In genomic region chr19:11154683-11155047, GRCh38 we compare ENCODE assay signal across 10 cellular contexts. TPM values are rescaled to one million over a fixed set of nuclear protein-coding genes. Genes with fewer than 3 reads are reported as not detected.
DNase-seq lines count a peak whose midpoint lies in the region; ATAC-seq and TF ChIP-seq lines count a peak whose summit lies in the region.
"Had no signal": no experiment of that assay in that cellular context is flagged by ENCODE, and none has a peak within 500 bp of the region (broad histone marks: within the 10 kb centered on the region; RNA-seq: fewer than 3 reads in every experiment).

No MANE protein-coding gene starts in this region.

- H3K27me3 Mint-ChIP-seq in activated T-helper 17 cell treated with anti-CD3 and anti-CD28 coated beads, Interleukin-2, amount 50 U/mL, for 72 hours: no peaks in the 10 kb centered on the region
- peaks cover 0 to 4% (median 2%) of the 10 kb centered on the region in 3 donors for H3K27me3 Mint-ChIP-seq in immature natural killer cell (ENCODE audit: low read depth in 3 of 3)

- H3K36me3 ChIP-seq in HEK293 (ENCODE audit: control insufficient read depth in 2 of 2, insufficient read depth in 1 of 2, low read length in 2 of 2): peaks cover 0 to 20% of the 10 kb centered on the region in 2 experiments; a peak in 2 of 3 replicates
- H3K36me3 ChIP-seq: left ventricle myocardium inferior had no signal

- H3K4me3 ChIP-seq in AG04450 (ENCODE audit: low read depth, low read length) (peak overlapping the region; percentile 92), HEK293 (ENCODE audit: low read depth, low read length) (peak overlapping the region; percentile 66)

- peak overlapping the region; percentile 76 for H3K27ac Mint-ChIP-seq in activated T-helper 17 cell treated with anti-CD3 and anti-CD28 coated beads, Interleukin-2, amount 50 U/mL, for 72 hours
- peak overlapping the region in 3 of 6 donors; percentile 31 to 41 (median 31) for H3K27ac Mint-ChIP-seq in immature natural killer cell

- H3K4me1 ChIP-seq in HEK293 (ENCODE audit: control insufficient read depth, insufficient read depth, low read length): no peaks in the 10 kb centered on the region; the same call in 1 of the 2 replicates

- H3K36me3 Mint-ChIP-seq in activated T-helper 17 cell treated with anti-CD3 and anti-CD28 coated beads, Interleukin-2, amount 50 U/mL, for 72 hours (ENCODE audit: low read depth): peaks cover 6% of the 10 kb centered on the region
- H3K36me3 Mint-ChIP-seq in immature natural killer cell: no peaks in the 10 kb centered on the region

- TF ChIP-seq CTCF in AG04450 (IDR thresholded peaks at IDR 0.05; ENCODE audit: low read depth, low read length): no peak
- TF ChIP-seq CTCF in HEK293 (tag by site-specific recombination; IDR thresholded peaks at IDR 0.05): no peak

- peak overlapping the region; percentile 85 for H3K4me3 Mint-ChIP-seq in activated T-helper 17 cell treated with anti-CD3 and anti-CD28 coated beads, Interleukin-2, amount 50 U/mL, for 72 hours
- peak overlapping the region; percentile 67 to 90 (median 76) for H3K4me3 Mint-ChIP-seq in immature natural killer cell

- POLR2A ChIA-PET in AG04450 (lab: Yijun Ruan, JAX): interaction anchor here (0.6 kb wide), 1 partner anchor 8 kb away, joined by 5 read pairs; no protein-coding TSS in a partner anchor
- POLR2A ChIA-PET in HEK293 (lab: Yijun Ruan, JAX): interaction anchor here (3.8 to 5.9 kb wide), 2 partner anchors 11 to 16 kb away, joined by 20 to 37 read pairs; no protein-coding TSS in a partner anchor

- no peak for ATAC-seq in activated T-helper 17 cell treated with anti-CD3 and anti-CD28 coated beads, Interleukin-2, amount 50 U/mL, for 72 hours (replicated peaks)
- ATAC-seq in HG02970 (IDR thresholded peaks at IDR 0.05; ENCODE audit: low FRiP score, unreplicated experiment): no peak

- DNase-seq in AG04450 (ENCODE audit: low read depth, low spot score) (no peak), immature natural killer cell (no peak), NCI-H345 (lab: John Stamatoyannopoulos, UW) (no peak), NCI-H2029 treated with DMSO at 0.1 percent for 48 hours (lab: John Stamatoyannopoulos, UW) (no peak), NCI-H2029 (lab: John Stamatoyannopoulos, UW) (no peak)
- DNase-seq: left ventricle myocardium inferior, SHP77 treated with DMSO at 0.1 percent for 48 hours had no signal

- CTCF ChIA-PET in AG04450 (lab: Charles Lee): interaction anchor here (1.0 kb wide), 1 partner anchor 51 kb away, joined by 3 read pairs; no protein-coding TSS in a partner anchor
- CTCF ChIA-PET in HEK293 (lab: Yijun Ruan, JAX): interaction anchor here (0.5 to 1.3 kb wide), 3 partner anchors 10 to 139 kb away, joined by 3 to 4 read pairs (median 3); no protein-coding TSS in a partner anchor

- no peak overlapping the region for H3K27ac ChIP-seq in AG04450 (ENCODE audit: low read depth, low read length)
- no peak overlapping the region for H3K27ac ChIP-seq in HEK293 (ENCODE audit: extremely low read depth, low read depth, low read length)

- H3K9me3 ChIP-seq in AG04450 (ENCODE audit: control insufficient read depth, insufficient read depth, low read length) (no peaks in the 10 kb centered on the region), HEK293 (ENCODE audit: control insufficient read depth, insufficient read depth, low read depth, low read length) (no peaks in the 10 kb centered on the region)
- H3K9me3 ChIP-seq: left ventricle myocardium inferior had no signal

- no peaks in the 10 kb centered on the region for H3K27me3 ChIP-seq in AG04450 (ENCODE audit: control insufficient read depth, insufficient read depth, low read length)

- no peaks in the 10 kb centered on the region for H3K9me3 Mint-ChIP-seq in activated T-helper 17 cell treated with anti-CD3 and anti-CD28 coated beads, Interleukin-2, amount 50 U/mL, for 72 hours
- H3K9me3 Mint-ChIP-seq in immature natural killer cell: no peaks in the 10 kb centered on the region

- peaks cover 7% of the 10 kb centered on the region for H3K4me1 Mint-ChIP-seq in activated T-helper 17 cell treated with anti-CD3 and anti-CD28 coated beads, Interleukin-2, amount 50 U/mL, for 72 hours
- peaks cover 10 to 18% of the 10 kb centered on the region in 2 donors for H3K4me1 Mint-ChIP-seq in immature natural killer cell

TF ChIP-seq in HEK293, 187 proteins besides CTCF, POLR2A, EP300 and RAD21:
- no peak for TF ChIP-seq ZNF37A (tag by site-specific recombination; IDR thresholded peaks at IDR 0.05)
- TF ChIP-seq ZNF302 (tag by site-specific recombination; IDR thresholded peaks at IDR 0.05; ENCODE audit: low read depth): no peak
- TF ChIP-seq ZNF362 (tag by site-specific recombination; IDR thresholded peaks at IDR 0.05): no peak
- no peak for TF ChIP-seq HOXD13 (CRISPR knock-in tag; IDR thresholded peaks at IDR 0.05; ENCODE audit: borderline replicate concordance)
- no peak for TF ChIP-seq ZNF175 (tag by site-specific recombination; IDR thresholded peaks at IDR 0.05)
- no peak for TF ChIP-seq ZNF184 (tag by site-specific recombination; IDR thresholded peaks at IDR 0.05)

RNA-seq across cellular contexts. Expression of gene SPC24, which starts 0.9 kb away (rescaled TPM):
- polyA plus RNA-seq in AG04450 (2011; rRNA removed): 6.0 and 7.4 TPM in 2 replicates
- 20.1 and 28.1 TPM in 2 replicates for polyA minus RNA-seq in AG04450 (2011; rRNA and poly(A)+ RNA removed)
- total RNA-seq in activated T-helper 17 cell treated with anti-CD3 and anti-CD28 coated beads, Interleukin-2, amount 50 U/mL, for 72 hours: 10 to 100 TPM; 44.3 to 53.9 TPM
- under 1 TPM in 2 of 3 donors, not detected in 1; 0.08 to 0.96 TPM for polyA plus RNA-seq in immature natural killer cell

RNA-seq across cellular contexts. Expression of gene KANK2, which starts 42.7 kb away (rescaled TPM):
- 83.2 and 147 TPM in 2 replicates for polyA plus RNA-seq in AG04450 (2011; rRNA removed)
- polyA minus RNA-seq in AG04450 (2011; rRNA and poly(A)+ RNA removed): 104 and 195 TPM in 2 replicates
- 1 to 10 TPM; 3.5 to 3.6 TPM for total RNA-seq in activated T-helper 17 cell treated with anti-CD3 and anti-CD28 coated beads, Interleukin-2, amount 50 U/mL, for 72 hours
- under 1 TPM in 2 of 3 donors, not detected in 1; 0.08 to 0.57 TPM for polyA plus RNA-seq in immature natural killer cell

Comparison
In these comparisons a context has a peak if more than half of its experiments do, and no peak if none do; other contexts are left out.
1. RNA of gene KANK2, which starts 42.7 kb away (polyA plus RNA-seq): 83.2 to 147 TPM in AG04450; 0.08 to 0.57 TPM in immature natural killer cell; every median in the first group is over 10 times any median in the second.